In the genomic region with DNA sequence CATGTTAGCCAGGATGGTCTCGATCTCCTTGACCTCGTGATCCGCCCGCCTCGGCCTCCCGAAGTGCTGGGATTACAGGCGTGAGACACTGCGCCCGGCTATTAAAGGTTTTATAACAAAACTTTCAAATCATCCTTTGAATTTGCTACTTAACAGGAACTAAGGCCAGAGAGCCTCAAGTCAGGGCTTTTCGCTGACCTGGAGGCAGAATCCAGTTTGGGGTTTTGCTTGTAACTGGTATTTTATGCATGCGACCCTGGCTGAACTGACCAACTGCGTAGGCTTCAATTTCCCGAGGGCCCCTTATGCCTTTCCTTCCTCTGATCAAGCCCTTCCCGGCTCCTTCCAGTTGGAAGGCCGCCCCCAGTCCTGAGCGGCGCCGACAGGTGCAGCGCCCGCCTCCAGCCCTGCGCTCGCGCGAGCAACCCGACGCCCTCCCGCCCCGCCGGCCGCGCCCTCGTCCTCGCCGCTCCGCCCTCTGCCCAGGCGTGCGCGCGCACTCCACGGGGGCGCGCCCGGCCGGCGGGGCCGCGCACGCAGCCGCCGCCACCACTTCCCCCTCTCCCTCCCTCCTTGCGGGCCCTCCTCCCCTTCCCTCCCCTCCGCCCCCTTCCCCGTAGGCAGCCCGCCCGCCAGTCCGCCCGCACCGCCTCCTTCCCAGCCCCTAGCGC, we compare ENCODE assay signal across 8 cellular contexts. TPM values are rescaled to one million over a fixed set of nuclear protein-coding genes. Genes with fewer than 3 reads are reported as not detected.
DNase-seq lines count a peak whose midpoint lies in the region; ATAC-seq, FAIRE-seq and TF ChIP-seq lines count a peak whose summit lies in the region.
"Not testable (repeated sequence)": the region's sequence is repeated elsewhere in the genome, so short reads cannot be mapped to it uniquely, and the experiment has no call there.

A gene with protein sequence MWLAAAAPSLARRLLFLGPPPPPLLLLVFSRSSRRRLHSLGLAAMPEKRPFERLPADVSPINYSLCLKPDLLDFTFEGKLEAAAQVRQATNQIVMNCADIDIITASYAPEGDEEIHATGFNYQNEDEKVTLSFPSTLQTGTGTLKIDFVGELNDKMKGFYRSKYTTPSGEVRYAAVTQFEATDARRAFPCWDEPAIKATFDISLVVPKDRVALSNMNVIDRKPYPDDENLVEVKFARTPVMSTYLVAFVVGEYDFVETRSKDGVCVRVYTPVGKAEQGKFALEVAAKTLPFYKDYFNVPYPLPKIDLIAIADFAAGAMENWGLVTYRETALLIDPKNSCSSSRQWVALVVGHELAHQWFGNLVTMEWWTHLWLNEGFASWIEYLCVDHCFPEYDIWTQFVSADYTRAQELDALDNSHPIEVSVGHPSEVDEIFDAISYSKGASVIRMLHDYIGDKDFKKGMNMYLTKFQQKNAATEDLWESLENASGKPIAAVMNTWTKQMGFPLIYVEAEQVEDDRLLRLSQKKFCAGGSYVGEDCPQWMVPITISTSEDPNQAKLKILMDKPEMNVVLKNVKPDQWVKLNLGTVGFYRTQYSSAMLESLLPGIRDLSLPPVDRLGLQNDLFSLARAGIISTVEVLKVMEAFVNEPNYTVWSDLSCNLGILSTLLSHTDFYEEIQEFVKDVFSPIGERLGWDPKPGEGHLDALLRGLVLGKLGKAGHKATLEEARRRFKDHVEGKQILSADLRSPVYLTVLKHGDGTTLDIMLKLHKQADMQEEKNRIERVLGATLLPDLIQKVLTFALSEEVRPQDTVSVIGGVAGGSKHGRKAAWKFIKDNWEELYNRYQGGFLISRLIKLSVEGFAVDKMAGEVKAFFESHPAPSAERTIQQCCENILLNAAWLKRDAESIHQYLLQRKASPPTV (plus strand): TSS at position 552 of the 671 bp plus-strand sequence. CDS start 193 bp downstream, outside the sequence.

- not testable (repeated sequence) for H3K27me3 Mint-ChIP-seq in astrocyte (ENCODE audit: low read depth, unreplicated experiment); type B pancreatic cell

- not testable (repeated sequence) for H3K9me3 ChIP-seq in astrocyte (ENCODE audit: insufficient read depth, low read depth, low read length); right atrium auricular region; prostate gland

- DNase-seq in GM13977 (ENCODE audit: low spot score) (peak; percentile 88), NCI-H1930 (lab: John Stamatoyannopoulos, UW) (peak; percentile 76 to 84), T1000 (lab: John Stamatoyannopoulos, UW) (peak; percentile 86), astrocyte (ENCODE audit: low read depth) (peak; percentile 62), right atrium auricular region (ENCODE audit: low spot score) (peak; percentile 75), prostate gland (ENCODE audit: low spot score) (peak; percentile 85), type B pancreatic cell (ENCODE audit: extremely low spot score, unreplicated experiment) (peak; percentile 87)

- intact Hi-C loops in prostate gland (cut with DNase I): not testable (repeated sequence)

- H2AFZ ChIP-seq in astrocyte (ENCODE audit: low read depth, low read length): peak within 1 kb of the TSS; percentile 63

- H3K4me3 ChIP-seq in astrocyte (ENCODE audit: insufficient read depth, low read depth, low read length): peak within 1 kb of the TSS; percentile 61
- peak within 1 kb of the TSS; percentile 71 for H3K4me3 ChIP-seq in right atrium auricular region
- H3K4me3 ChIP-seq in prostate gland: peak within 1 kb of the TSS; percentile 69 to 78

- in situ Hi-C loops in GM13977 (cut with MboI; ENCODE audit: low pct_unique_long_range_greater_than_20kb, low sequenced_read_pairs, unreplicated experiment): not testable (repeated sequence)

- not testable (repeated sequence) for H3K36me3 Mint-ChIP-seq in astrocyte (ENCODE audit: low read depth, unreplicated experiment); type B pancreatic cell

- TF ChIP-seq CTCF in GM13977 (IDR thresholded peaks at IDR 0.05; ENCODE audit: extremely low read depth, insufficient read depth, missing control alignments); astrocyte (IDR thresholded peaks at IDR 0.05; ENCODE audit: insufficient read depth, low read depth, low read length); right atrium auricular region (IDR thresholded peaks at IDR 0.05); prostate gland (IDR thresholded peaks at IDR 0.05); type B pancreatic cell (conservative IDR thresholded peaks at IDR 0.05): not testable (repeated sequence)

- peak within 1 kb of the TSS; percentile 88 for H3K4me2 ChIP-seq in astrocyte (ENCODE audit: low read length)

- H3K4me3 Mint-ChIP-seq in astrocyte (ENCODE audit: unreplicated experiment) (peak within 1 kb of the TSS; percentile 95), type B pancreatic cell (peak within 1 kb of the TSS; percentile 95)

- not testable (repeated sequence) for H4K20me1 ChIP-seq in astrocyte (ENCODE audit: insufficient read depth, low read length)

- H3K4me1 Mint-ChIP-seq in astrocyte (ENCODE audit: low read depth, unreplicated experiment); type B pancreatic cell (ENCODE audit: unreplicated experiment): not testable (repeated sequence)

- H3K27ac Mint-ChIP-seq in astrocyte (ENCODE audit: unreplicated experiment) (peak within 1 kb of the TSS; percentile 95), type B pancreatic cell (peak within 1 kb of the TSS; percentile 98)

- H3K9me3 Mint-ChIP-seq in astrocyte (ENCODE audit: unreplicated experiment); type B pancreatic cell: not testable (repeated sequence)

- peak; percentile 18 for TF ChIP-seq POLR2A in prostate gland (IDR thresholded peaks at IDR 0.05)

- peaks cover 27% of the 10 kb centered on the region for H3K79me2 ChIP-seq in astrocyte (ENCODE audit: insufficient read depth, low read length)

- H3K4me1 ChIP-seq in astrocyte (ENCODE audit: insufficient read depth, low read length); right atrium auricular region; prostate gland (replicated peaks): not testable (repeated sequence)

- H3K27ac ChIP-seq in astrocyte (ENCODE audit: low read depth, low read length) (peak within 1 kb of the TSS; percentile 33), right atrium auricular region (peak within 1 kb of the TSS; percentile 88 to 90), prostate gland (peak within 1 kb of the TSS; percentile 91 to 94)

- not testable (repeated sequence) for H3K27me3 ChIP-seq in astrocyte (ENCODE audit: insufficient read depth, low read length); right atrium auricular region; prostate gland (replicated peaks; ENCODE audit: insufficient read depth)

- peak; percentile 76 for ATAC-seq in HG02970 (IDR thresholded peaks at IDR 0.05; ENCODE audit: low FRiP score, unreplicated experiment)

- not testable (repeated sequence) for H3K36me3 ChIP-seq in astrocyte (ENCODE audit: insufficient read depth, low read length); right atrium auricular region; prostate gland

- FAIRE-seq in astrocyte (lab: Jason Lieb, UNC): not testable (repeated sequence)

- peak within 1 kb of the TSS; percentile 83 for H3K9ac ChIP-seq in astrocyte (ENCODE audit: low read length)

- 14% methylated on average over 39 of the region's 59 CpGs for WGBS in prostate gland

RNA-seq across cellular contexts. Expression of the gene that starts here (rescaled TPM):
- total RNA-seq in astrocyte: 112 and 143 TPM in 2 replicates
- total RNA-seq in right atrium auricular region: 10 to 100 TPM; 53.0 to 62.8 TPM
- 10 to 100 TPM; 67.1 to 70.4 TPM for total RNA-seq in prostate gland
- 150 and 186 TPM in 2 replicates for total RNA-seq in type B pancreatic cell (ENCODE audit: low replicate concordance)

Comparison
In these comparisons a context has a peak if more than half of its experiments do, and no peak if none do; other contexts are left out.
1. Peak in every context shown above with its lines: DNase-seq, ATAC-seq, H3K4me3 ChIP-seq and H3K27ac ChIP-seq.
2. H3K27ac ChIP-seq: peak in every context shown above with its lines; median percentile 92 in prostate gland; 89 in right atrium auricular region; 33 in astrocyte.